In the genomic region with DNA sequence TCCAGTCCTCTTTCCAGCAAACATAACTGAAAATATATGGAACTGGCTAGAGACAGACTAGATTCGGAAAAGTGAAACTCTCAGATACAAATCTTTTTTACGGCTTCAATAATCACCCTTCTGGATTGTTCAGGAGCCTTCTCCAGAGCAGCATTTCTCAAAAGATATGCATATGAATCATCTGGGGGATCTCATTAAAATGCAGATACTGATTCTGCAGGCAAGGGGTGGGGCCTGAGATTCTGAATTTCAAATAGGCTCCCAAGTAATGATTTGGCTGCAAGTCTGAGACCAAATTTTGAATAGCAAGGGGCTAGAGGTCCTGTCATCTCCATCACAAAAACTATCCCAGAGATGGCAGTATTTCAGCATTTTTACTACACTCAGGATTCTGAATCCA, we compare ENCODE assay signal across 31 cellular contexts.
DNase-seq lines count a peak whose midpoint lies in the region; ATAC-seq, FAIRE-seq and TF ChIP-seq lines count a peak whose summit lies in the region.
"Had no signal": no experiment of that assay in that cellular context is flagged by ENCODE, and none has a peak within 500 bp of the region (broad histone marks: within the 10 kb centered on the region; RNA-seq: fewer than 3 reads in every experiment).

No MANE protein-coding gene starts in this region.

- no peaks in the 10 kb centered on the region for H3K27me3 Mint-ChIP-seq in type B pancreatic cell
- H3K27me3 Mint-ChIP-seq: activated CD8-positive, alpha-beta T cell treated with anti-CD3 and anti-CD28 coated beads for 36 hours had no signal

- no peak for FAIRE-seq in kidney (lab: Jason Lieb, UNC)
- FAIRE-seq: A204.1, GM12892 had no signal

- no peak for TF ChIP-seq EP300 in SK-N-SH (IDR thresholded peaks at IDR 0.05; ENCODE audit: borderline replicate concordance in 1 of 2, low read depth in 1 of 2, low read length in 1 of 2)

- peaks cover 3% of the 10 kb centered on the region for H3K36me3 Mint-ChIP-seq in type B pancreatic cell

- CTCF ChIA-PET in SK-N-SH (lab: Yijun Ruan, JAX) = no interaction called here

- H3K9ac ChIP-seq in SK-N-SH = no peak overlapping the region
- no peak overlapping the region for H3K9ac ChIP-seq in kidney (ENCODE audit: low read length in 2 of 2)

- H3K9me3 ChIP-seq in SK-N-SH (no peaks in the 10 kb centered on the region), hepatocyte (ENCODE audit: low read depth) (no peaks in the 10 kb centered on the region), kidney (ENCODE audit: control insufficient read depth in 1 of 2, low read length in 2 of 2) (no peaks in the 10 kb centered on the region), ascending aorta (no peaks in the 10 kb centered on the region)
- H3K9me3 ChIP-seq: colonic mucosa, gastroesophageal sphincter, neutrophil had no signal

- no peaks in the 10 kb centered on the region for H3K36me3 ChIP-seq in SK-N-SH (replicated peaks in 1 of 2; ENCODE audit: control insufficient read depth in 1 of 2, insufficient read depth in 2 of 2, low read length in 1 of 2)
- H3K36me3 ChIP-seq in hepatocyte (replicated peaks; ENCODE audit: insufficient read depth, low read depth) = no peaks in the 10 kb centered on the region
- no peaks in the 10 kb centered on the region for H3K36me3 ChIP-seq in kidney (ENCODE audit: control insufficient read depth in 1 of 2, insufficient read depth in 2 of 2, low read length in 2 of 2)
- H3K36me3 ChIP-seq in ascending aorta = no peaks in the 10 kb centered on the region
- H3K36me3 ChIP-seq: brain microvascular endothelial cell, colonic mucosa, gastroesophageal sphincter, neutrophil had no signal

- H2AFZ ChIP-seq in SK-N-SH (ENCODE audit: low read depth) (no peak overlapping the region), hepatocyte (no peak overlapping the region)

- intact Hi-C loops in kidney (cut with DNase I) = no loop called here
- intact Hi-C loops in ascending aorta (cut with DNase I) = no loop called here

- POLR2A ChIA-PET in SK-N-SH (lab: Yijun Ruan, JAX) = no interaction called here

- H3K9me3 Mint-ChIP-seq in type B pancreatic cell = no peaks in the 10 kb centered on the region
- H3K9me3 Mint-ChIP-seq: activated CD8-positive, alpha-beta T cell treated with anti-CD3 and anti-CD28 coated beads for 36 hours had no signal

- H3K27me3 ChIP-seq in SK-N-SH (ENCODE audit: insufficient read depth) = no peaks in the 10 kb centered on the region
- no peaks in the 10 kb centered on the region for H3K27me3 ChIP-seq in hepatocyte
- no peaks in the 10 kb centered on the region for H3K27me3 ChIP-seq in ascending aorta
- H3K27me3 ChIP-seq: brain microvascular endothelial cell, colonic mucosa, gastroesophageal sphincter, neutrophil had no signal

- no peak overlapping the region for H3K4me3 Mint-ChIP-seq in type B pancreatic cell
- H3K4me3 Mint-ChIP-seq: activated CD8-positive, alpha-beta T cell treated with anti-CD3 and anti-CD28 coated beads for 36 hours had no signal

- H3K79me2 ChIP-seq in SK-N-SH (ENCODE audit: insufficient read depth) (no peaks in the 10 kb centered on the region), hepatocyte (no peaks in the 10 kb centered on the region)

- peak overlapping the region; percentile 78 for H3K27ac Mint-ChIP-seq in type B pancreatic cell
- H3K27ac Mint-ChIP-seq: activated CD8-positive, alpha-beta T cell treated with anti-CD3 and anti-CD28 coated beads for 36 hours had no signal

- H3K4me1 Mint-ChIP-seq in type B pancreatic cell (ENCODE audit: unreplicated experiment) = peaks cover 24% of the 10 kb centered on the region

- DNase-seq in SK-N-SH (no peak), hepatocyte (ENCODE audit: low spot score) (no peak), type B pancreatic cell (ENCODE audit: extremely low spot score, unreplicated experiment) (no peak), kidney (no peak), ascending aorta (ENCODE audit: low spot score in 2 of 2) (no peak)
- DNase-seq in activated CD4-positive, CD25-positive, alpha-beta regulatory T cell treated with anti-CD3 and anti-CD28 coated beads, Interleukin-2, amount 50 U/mL, for 72 hours = no peak
- DNase-seq: activated CD4-positive, alpha-beta T cell treated with anti-CD3 and anti-CD28 coated beads for 1 hour; activated CD8-positive, alpha-beta T cell treated with anti-CD3 and anti-CD28 coated beads for 36 hours; activated effector memory CD4-positive, alpha-beta T cell treated with Interleukin-2 at 50 U/mL for 16 hours; activated T-cell treated with anti-CD3 and anti-CD28 coated beads for 4 hours; brain microvascular endothelial cell; colonic mucosa; DMS79; effector memory CD4-positive, alpha-beta T cell; kidney glomerular epithelial cell; NCI-H2081; NCI-H345; NK-92 treated with Interleukin-12 subunit alpha and Interleukin-12 subunit beta, amount 100 ng/mL, for 24 hours; stimulated activated CD4-positive, alpha-beta T cell treated with anti-CD3 and anti-CD28 coated beads, Interleukin-1b, Interleukin-23, amount 100 ng/mL, for 48 hours; substantia nigra; T-helper 1 cell had no signal

- H3K4me2 ChIP-seq in SK-N-SH = no peak overlapping the region
- no peak overlapping the region for H3K4me2 ChIP-seq in hepatocyte

- peak; percentile 59 for TF ChIP-seq RAD21 in SK-N-SH (IDR thresholded peaks at IDR 0.05; ENCODE audit: low read length)

- no peak overlapping the region for H3K27ac ChIP-seq in SK-N-SH (ENCODE audit: low read depth in 2 of 2, low read length in 1 of 2)
- peak overlapping the region; percentile 98 for H3K27ac ChIP-seq in VCaP
- no peak overlapping the region for H3K27ac ChIP-seq in hepatocyte
- H3K27ac ChIP-seq in kidney (ENCODE audit: low read depth in 2 of 2, low read length in 2 of 2) = no peak overlapping the region
- H3K27ac ChIP-seq in ascending aorta = no peak overlapping the region
- H3K27ac ChIP-seq: brain microvascular endothelial cell, colonic mucosa, gastroesophageal sphincter, neutrophil had no signal

- H3K4me3 ChIP-seq in SK-N-SH (ENCODE audit: low read depth in 2 of 2, low read length in 1 of 2) (no peak overlapping the region), hepatocyte (no peak overlapping the region), kidney (ENCODE audit: low read length in 2 of 2) (no peak overlapping the region), ascending aorta (no peak overlapping the region)
- H3K4me3 ChIP-seq: colonic mucosa, gastroesophageal sphincter, lung, skin epidermis had no signal

- no peaks in the 10 kb centered on the region for H4K20me1 ChIP-seq in SK-N-SH (ENCODE audit: insufficient read depth)
- no peaks in the 10 kb centered on the region for H4K20me1 ChIP-seq in hepatocyte (ENCODE audit: insufficient read depth, poor library complexity, severe bottlenecking)

- TF ChIP-seq CTCF in SK-N-SH (IDR thresholded peaks at IDR 0.05) = no peak
- 0 out of 2 replicates have a peak, but pooled peaks have one; percentile 26 for TF ChIP-seq CTCF in VCaP (conservative IDR thresholded peaks at IDR 0.05)
- TF ChIP-seq CTCF in hepatocyte (IDR thresholded peaks at IDR 0.05; ENCODE audit: poor library complexity) = peak; percentile 6
- no peak for TF ChIP-seq CTCF in type B pancreatic cell (conservative IDR thresholded peaks at IDR 0.05)
- TF ChIP-seq CTCF in kidney (IDR thresholded peaks at IDR 0.05; ENCODE audit: borderline replicate concordance, extremely low read depth, insufficient read depth) = no peak
- no peak for TF ChIP-seq CTCF in ascending aorta (IDR thresholded peaks at IDR 0.05)

- H3K9me2 ChIP-seq in SK-N-SH (no peaks in the 10 kb centered on the region), hepatocyte (replicated peaks; ENCODE audit: insufficient read depth) (no peaks in the 10 kb centered on the region)

- ATAC-seq in SK-N-SH treated with all-trans-retinoic acid at 6 μM for 48 hours = no peak
- ATAC-seq: activated CD8-positive, alpha-beta T cell treated with anti-CD3 and anti-CD28 coated beads for 36 hours; esophagus mucosa; gastroesophageal sphincter; HCT116 had no signal

- peaks cover 4 to 24% of the 10 kb centered on the region in 2 experiments; a peak in 3 of 4 replicates for H3K4me1 ChIP-seq in SK-N-SH (ENCODE audit: control insufficient read depth in 1 of 2, insufficient read depth in 2 of 2, low read depth in 1 of 2, low read length in 1 of 2)
- peaks cover 13% of the 10 kb centered on the region for H3K4me1 ChIP-seq in hepatocyte (ENCODE audit: insufficient read depth)
- no peaks in the 10 kb centered on the region for H3K4me1 ChIP-seq in kidney (ENCODE audit: control insufficient read depth in 1 of 2, insufficient read depth in 1 of 2, low read depth in 1 of 2, low read length in 2 of 2)
- no peaks in the 10 kb centered on the region for H3K4me1 ChIP-seq in ascending aorta
- H3K4me1 ChIP-seq: colonic mucosa had no signal

- no peaks in the 10 kb centered on the region for H3F3A ChIP-seq in SK-N-SH (replicated peaks; ENCODE audit: insufficient read depth)

- WGBS in SK-N-SH (ENCODE audit: low lambda C conversion rate) = 63% methylated on average over 2 of the region's 2 CpGs
- WGBS in hepatocyte (ENCODE audit: low lambda C conversion rate, missing lambda C conversion rate) = 38% methylated on average over 2 of the region's 2 CpGs

TF ChIP-seq in SK-N-SH, 30 proteins besides CTCF, POLR2A, EP300 and RAD21 (continues in another document):
- TF ChIP-seq RCOR1 (IDR thresholded peaks at IDR 0.05; ENCODE audit: low read length) (no peak), FOXM1 (IDR thresholded peaks at IDR 0.05; ENCODE audit: low read depth) (no peak), NRF1 (IDR thresholded peaks at IDR 0.05; ENCODE audit: low read depth, low read length) (no peak), TAF1 (IDR thresholded peaks at IDR 0.05; ENCODE audit: borderline replicate concordance, low read depth, low read length) (no peak)

TF ChIP-seq in SK-N-SH treated with all-trans-retinoic acid at 6 μM for 48 hours, 23 proteins besides CTCF, POLR2A, EP300 and RAD21 (continues in another document):
- TF ChIP-seq ISL1 (CRISPR knock-in tag; IDR thresholded peaks at IDR 0.05) = no peak
- no peak for TF ChIP-seq PPARA (CRISPR knock-in tag; IDR thresholded peaks at IDR 0.05; ENCODE audit: borderline replicate concordance)
- TF ChIP-seq ZFP3 (CRISPR knock-in tag; IDR thresholded peaks at IDR 0.05) = no peak
- no peak for TF ChIP-seq TCF4 (CRISPR knock-in tag; IDR thresholded peaks at IDR 0.05; ENCODE audit: borderline replicate concordance)
- TF ChIP-seq ZNF565 (CRISPR knock-in tag; conservative IDR thresholded peaks at IDR 0.05; ENCODE audit: low read depth) = no peak
- no peak for TF ChIP-seq RARB (CRISPR knock-in tag; IDR thresholded peaks at IDR 0.05)
- TF ChIP-seq CSDC2 (CRISPR knock-in tag; IDR thresholded peaks at IDR 0.05) = no peak

Comparison
In these comparisons a context has a peak if more than half of its experiments do, and no peak if none do; other contexts are left out.
1. CTCF ChIP-seq: peak in VCaP (single experiment) and hepatocyte (single experiment); none in SK-N-SH (single experiment), type B pancreatic cell (single experiment), kidney (single experiment) and ascending aorta (0 of 3).